13 cellular contexts compared by ENCODE assay signal in the genomic region with DNA sequence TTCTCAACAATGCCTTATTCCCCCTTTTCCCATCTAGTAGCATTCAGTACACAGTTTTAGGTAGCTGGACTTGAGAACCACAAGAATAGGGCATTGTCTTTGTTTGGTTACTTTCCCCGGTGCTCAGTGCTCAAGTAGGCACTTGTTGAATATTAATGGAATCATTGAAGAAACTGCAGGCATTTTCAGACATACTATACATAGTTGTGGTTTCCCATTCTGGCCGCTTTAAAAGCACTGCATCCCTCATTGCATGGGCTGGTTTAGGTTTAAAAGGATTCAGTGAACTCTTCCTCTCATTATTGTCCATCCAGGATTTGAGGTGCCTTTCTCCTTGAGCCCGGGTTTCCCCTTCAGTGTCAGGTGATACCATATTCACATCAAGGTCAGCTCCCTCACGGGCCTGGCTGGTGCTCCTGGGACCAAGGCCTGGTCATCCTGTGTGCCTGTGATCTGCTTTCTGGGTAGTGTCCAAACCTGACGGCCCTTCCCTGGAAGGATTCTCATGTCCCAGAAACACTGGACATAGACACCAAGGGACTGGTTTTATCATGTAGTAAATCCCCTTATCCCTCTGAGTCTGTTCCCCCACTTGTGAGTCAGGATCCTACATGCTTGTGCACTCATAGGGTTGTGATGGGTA. TPM values are rescaled to one million over a fixed set of nuclear protein-coding genes. Genes with fewer than 3 reads are reported as not detected.
DNase-seq lines count a peak whose midpoint lies in the region; ATAC-seq and TF ChIP-seq lines count a peak whose summit lies in the region.
"Had no signal": no experiment of that assay in that cellular context is flagged by ENCODE, and none has a peak within 500 bp of the region (broad histone marks: within the 10 kb centered on the region; RNA-seq: fewer than 3 reads in every experiment).

No MANE protein-coding gene starts in this region.

- no peak overlapping the region for H3K4me3 ChIP-seq in adipocyte (ENCODE audit: low read length)
- H3K4me3 ChIP-seq in right cardiac atrium (ENCODE audit: low read length): no peak overlapping the region
- no peak overlapping the region for H3K4me3 ChIP-seq in smooth muscle cell
- H3K4me3 ChIP-seq: GM12878 had no signal

- H3K9ac ChIP-seq in adipocyte (ENCODE audit: low read length) (no peak overlapping the region), smooth muscle cell (ENCODE audit: low read depth) (peak overlapping the region; percentile 57)

- POLR2A ChIA-PET in activated CD4-positive, alpha-beta T cell treated with anti-CD3 and anti-CD28 coated beads for 36 hours (lab: Charles Lee): no interaction called here
- POLR2A ChIA-PET in activated CD4-positive, alpha-beta T cell treated with anti-CD3 and anti-CD28 coated beads, Interleukin-2, amount 10 ng/mL, durations not matched to agents 7 days and 5 days (lab: Charles Lee): no interaction called here

- no peaks in the 10 kb centered on the region for H3K27me3 Mint-ChIP-seq in activated CD4-positive, alpha-beta T cell treated with anti-CD3 and anti-CD28 coated beads for 36 hours
- H3K27me3 Mint-ChIP-seq in activated CD4-positive, alpha-beta T cell treated with anti-CD3 and anti-CD28 coated beads, Interleukin-2, amount 10 ng/mL, durations not matched to agents 7 days and 5 days: no peaks in the 10 kb centered on the region

- H3K27ac ChIP-seq in right cardiac atrium (ENCODE audit: low read length) (peak overlapping the region; percentile 72), smooth muscle cell (ENCODE audit: low read depth) (peak overlapping the region; percentile 91)
- H3K27ac ChIP-seq: 22Rv1 had no signal

- no peaks in the 10 kb centered on the region for H3K36me3 Mint-ChIP-seq in activated CD4-positive, alpha-beta T cell treated with anti-CD3 and anti-CD28 coated beads for 36 hours (ENCODE audit: low read depth)
- no peaks in the 10 kb centered on the region for H3K36me3 Mint-ChIP-seq in activated CD4-positive, alpha-beta T cell treated with anti-CD3 and anti-CD28 coated beads, Interleukin-2, amount 10 ng/mL, durations not matched to agents 7 days and 5 days (ENCODE audit: low read depth)

- no peak for DNase-seq in activated CD4-positive, alpha-beta T cell treated with anti-CD3 and anti-CD28 coated beads for 36 hours
- no peak for DNase-seq in activated CD4-positive, alpha-beta T cell treated with anti-CD3 and anti-CD28 coated beads, Interleukin-2, amount 10 ng/mL, durations not matched to agents 7 days and 5 days
- DNase-seq in adipocyte (ENCODE audit: low read depth) (peak; percentile 81), right cardiac atrium (peak in 1 of 3 donors; percentile 55), smooth muscle cell (lab: John Stamatoyannopoulos, UW; ENCODE audit: unreplicated experiment) (no peak), GOT3 (lab: John Stamatoyannopoulos, UW) (no peak)
- DNase-seq in activated CD4-positive, CD25-positive, alpha-beta regulatory T cell (lab: John Stamatoyannopoulos, UW): no peak
- DNase-seq: immature natural killer cell, NCI-H146, SHP77 had no signal

- peaks cover 12% of the 10 kb centered on the region for H4K20me1 ChIP-seq in smooth muscle cell (ENCODE audit: low read depth)

- H3K36me3 ChIP-seq in adipocyte (ENCODE audit: control insufficient read depth, insufficient read depth, low read length, severe bottlenecking) (peaks cover 8% of the 10 kb centered on the region), smooth muscle cell (ENCODE audit: low read depth) (no peaks in the 10 kb centered on the region)

- H3K4me1 ChIP-seq in adipocyte (ENCODE audit: control insufficient read depth, insufficient read depth, low read length) (peaks cover 16% of the 10 kb centered on the region), right cardiac atrium (ENCODE audit: control insufficient read depth, insufficient read depth, low read length) (peaks cover 10% of the 10 kb centered on the region), smooth muscle cell (ENCODE audit: low read depth) (no peaks in the 10 kb centered on the region)

- H3K27me3 ChIP-seq in adipocyte (replicated peaks; ENCODE audit: control insufficient read depth, insufficient read depth, low read length) (no peaks in the 10 kb centered on the region), right cardiac atrium (ENCODE audit: control insufficient read depth, insufficient read depth) (no peaks in the 10 kb centered on the region), smooth muscle cell (ENCODE audit: low read depth) (no peaks in the 10 kb centered on the region)

- 64% methylated on average over 5 of the region's 5 CpGs for WGBS in right cardiac atrium
- WGBS in smooth muscle cell (ENCODE audit: low lambda C conversion rate): 19% methylated on average over 5 of the region's 5 CpGs

- H3F3A ChIP-seq in smooth muscle cell (ENCODE audit: low read depth): peaks cover 19% of the 10 kb centered on the region

- intact Hi-C loops in activated CD4-positive, alpha-beta T cell treated with anti-CD3 and anti-CD28 coated beads for 36 hours (cut with DNase I, micrococcal nuclease): no loop called here
- intact Hi-C loops in right cardiac atrium (cut with DNase I): no loop called here

- H3K27ac Mint-ChIP-seq in activated CD4-positive, alpha-beta T cell treated with anti-CD3 and anti-CD28 coated beads for 36 hours: peak overlapping the region; percentile 17
- no peak overlapping the region for H3K27ac Mint-ChIP-seq in activated CD4-positive, alpha-beta T cell treated with anti-CD3 and anti-CD28 coated beads, Interleukin-2, amount 10 ng/mL, durations not matched to agents 7 days and 5 days

- H3K9me3 ChIP-seq in adipocyte (ENCODE audit: control insufficient read depth, low read length): no peaks in the 10 kb centered on the region
- no peaks in the 10 kb centered on the region for H3K9me3 ChIP-seq in right cardiac atrium (ENCODE audit: control insufficient read depth, low read length)
- no peaks in the 10 kb centered on the region for H3K9me3 ChIP-seq in smooth muscle cell (replicated peaks; ENCODE audit: low read depth)

- CTCF ChIA-PET in activated CD4-positive, alpha-beta T cell treated with anti-CD3 and anti-CD28 coated beads for 36 hours (lab: Charles Lee): interaction anchor here (0.6 to 1.3 kb wide), 5 partner anchors 8 to 168 kb away, joined by 3 to 4 read pairs (median 3); no protein-coding TSS in a partner anchor
- CTCF ChIA-PET in activated CD4-positive, alpha-beta T cell treated with anti-CD3 and anti-CD28 coated beads, Interleukin-2, amount 10 ng/mL, durations not matched to agents 7 days and 5 days (lab: Charles Lee): no interaction called here

- H3K4me1 Mint-ChIP-seq in activated CD4-positive, alpha-beta T cell treated with anti-CD3 and anti-CD28 coated beads for 36 hours: peaks cover 62% of the 10 kb centered on the region
- peaks cover 35% of the 10 kb centered on the region for H3K4me1 Mint-ChIP-seq in activated CD4-positive, alpha-beta T cell treated with anti-CD3 and anti-CD28 coated beads, Interleukin-2, amount 10 ng/mL, durations not matched to agents 7 days and 5 days

- H3K4me2 ChIP-seq in smooth muscle cell: peak overlapping the region; percentile 75

- no peak overlapping the region for H3K4me3 Mint-ChIP-seq in activated CD4-positive, alpha-beta T cell treated with anti-CD3 and anti-CD28 coated beads for 36 hours
- no peak overlapping the region for H3K4me3 Mint-ChIP-seq in activated CD4-positive, alpha-beta T cell treated with anti-CD3 and anti-CD28 coated beads, Interleukin-2, amount 10 ng/mL, durations not matched to agents 7 days and 5 days
- H3K4me3 Mint-ChIP-seq: immature natural killer cell had no signal

- no peak overlapping the region for H2AFZ ChIP-seq in smooth muscle cell (ENCODE audit: low read depth)

- no peaks in the 10 kb centered on the region for H3K79me2 ChIP-seq in smooth muscle cell (ENCODE audit: low read depth)

- ATAC-seq in activated CD4-positive, alpha-beta T cell treated with anti-CD3 and anti-CD28 coated beads for 36 hours: no peak
- peak; percentile 47 to 53 for ATAC-seq in right cardiac atrium
- ATAC-seq in HG02840 (IDR thresholded peaks at IDR 0.05; ENCODE audit: low FRiP score, unreplicated experiment): no peak
- ATAC-seq: GM12878 had no signal

- no peaks in the 10 kb centered on the region for H3K9me3 Mint-ChIP-seq in activated CD4-positive, alpha-beta T cell treated with anti-CD3 and anti-CD28 coated beads for 36 hours (ENCODE audit: low read depth)
- no peaks in the 10 kb centered on the region for H3K9me3 Mint-ChIP-seq in activated CD4-positive, alpha-beta T cell treated with anti-CD3 and anti-CD28 coated beads, Interleukin-2, amount 10 ng/mL, durations not matched to agents 7 days and 5 days
- H3K9me3 Mint-ChIP-seq: immature natural killer cell had no signal

- no peak for TF ChIP-seq CTCF in smooth muscle cell (IDR thresholded peaks at IDR 0.05; ENCODE audit: borderline replicate concordance, insufficient read depth, poor library complexity, severe bottlenecking)

RNA-seq across cellular contexts. Expression of gene TCP11L2, which starts 7.3 kb away (rescaled TPM):
- total RNA-seq in activated CD4-positive, alpha-beta T cell treated with anti-CD3 and anti-CD28 coated beads for 36 hours: 10 to 100 TPM in 1 of 2 experiments, 1 to 10 TPM in 1; 8.6 to 11.8 TPM
- 10 to 100 TPM; 20.9 to 21.0 TPM for total RNA-seq in activated CD4-positive, alpha-beta T cell treated with anti-CD3 and anti-CD28 coated beads, Interleukin-2, amount 10 ng/mL, durations not matched to agents 7 days and 5 days
- total RNA-seq in right cardiac atrium (10 to 100 TPM; 54.0 to 64.5 (median 61.9) TPM), smooth muscle cell (15.1 and 19.1 TPM in 2 replicates)
- polyA plus RNA-seq in right cardiac atrium (14.2 TPM), smooth muscle cell (2.4 and 3.5 TPM in 2 replicates)

RNA-seq across cellular contexts. Expression of gene POLR3B, which starts 47.8 kb away (rescaled TPM):
- 10 to 100 TPM in 1 of 2 experiments, 1 to 10 TPM in 1; 9.1 to 11.7 TPM for total RNA-seq in activated CD4-positive, alpha-beta T cell treated with anti-CD3 and anti-CD28 coated beads for 36 hours
- 1 to 10 TPM; 5.3 to 6.1 TPM for total RNA-seq in activated CD4-positive, alpha-beta T cell treated with anti-CD3 and anti-CD28 coated beads, Interleukin-2, amount 10 ng/mL, durations not matched to agents 7 days and 5 days
- 1 to 10 TPM; 7.1 to 8.6 (median 7.9) TPM for total RNA-seq in right cardiac atrium
- polyA plus RNA-seq in right cardiac atrium: 3.4 TPM
- 7.5 and 11.7 TPM in 2 replicates for total RNA-seq in smooth muscle cell
- polyA plus RNA-seq in smooth muscle cell: 4.8 and 7.3 TPM in 2 replicates

Comparison
In these comparisons a context has a peak if more than half of its experiments do, and no peak if none do; other contexts are left out.
1. ATAC-seq: peak in right cardiac atrium (2 of 2); none in activated CD4-positive, alpha-beta T cell treated with anti-CD3 and anti-CD28 coated beads for 36 hours (single experiment) and HG02840 (single experiment).